Comparison of ENCODE assay signal across 1 cellular context in genomic region chr1:2009297-2010053, GRCh38.
TF ChIP-seq lines count a peak whose summit lies in the region.

No MANE protein-coding gene starts in this region.

TF ChIP-seq in HepG2, 621 proteins besides CTCF, POLR2A, EP300 and RAD21:
- TF ChIP-seq MTERF4 (CRISPR knock-in tag; IDR thresholded peaks at IDR 0.05) = no peak
